1 cellular context compared by ENCODE assay signal in the genomic region with DNA sequence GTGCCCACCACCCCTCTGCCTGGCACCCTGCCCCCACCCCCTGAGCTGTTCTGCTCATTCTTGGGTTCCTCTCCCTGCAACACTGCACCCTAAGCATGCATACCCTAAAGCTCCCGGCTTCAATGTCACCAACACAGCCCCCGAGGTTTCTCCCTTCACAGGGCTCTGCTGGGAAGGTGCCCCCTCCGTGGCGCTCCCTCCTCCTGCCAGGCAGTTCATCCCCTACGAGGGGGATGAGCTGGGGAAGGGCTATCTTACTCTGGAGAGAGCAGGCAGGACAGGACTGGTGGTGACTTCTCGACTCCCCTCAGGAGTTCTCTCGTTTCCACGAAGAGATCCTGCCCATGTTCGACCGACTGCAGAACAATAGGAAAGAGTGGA.
TF ChIP-seq lines count a peak whose summit lies in the region.

No MANE protein-coding gene starts in this region.

TF ChIP-seq in A549, 52 proteins besides CTCF, POLR2A, EP300 and RAD21:
- no peak for TF ChIP-seq E2F6 (IDR thresholded peaks at IDR 0.05; ENCODE audit: borderline replicate concordance, low read depth)
- TF ChIP-seq MYC (IDR thresholded peaks at IDR 0.05; ENCODE audit: borderline replicate concordance, low read length) = no peak
- TF ChIP-seq JUNB (IDR thresholded peaks at IDR 0.05) = no peak
- no peak for TF ChIP-seq NPAS2 (CRISPR knock-in tag; IDR thresholded peaks at IDR 0.05; ENCODE audit: borderline replicate concordance)
- no peak for TF ChIP-seq PHF8 (IDR thresholded peaks at IDR 0.05; ENCODE audit: borderline replicate concordance, low read depth)
- no peak for TF ChIP-seq TP53 (CRISPR knock-in tag; IDR thresholded peaks at IDR 0.05)
- TF ChIP-seq GATA3 (IDR thresholded peaks at IDR 0.05; ENCODE audit: borderline replicate concordance) = no peak
- no peak for TF ChIP-seq RFX5 (IDR thresholded peaks at IDR 0.05)
- no peak for TF ChIP-seq ZNF302 (CRISPR knock-in tag; IDR thresholded peaks at IDR 0.05)
TF ChIP-seq in A549: peak in this region for 0.
